Comparison of ENCODE assay signal across 8 cellular contexts in genomic region chr2:148674063-148675020, GRCh38. TPM values are rescaled to one million over a fixed set of nuclear protein-coding genes. Genes with fewer than 3 reads are reported as not detected.
DNase-seq lines count a peak whose midpoint lies in the region; ATAC-seq and TF ChIP-seq lines count a peak whose summit lies in the region.

No MANE protein-coding gene starts in this region.

- TF ChIP-seq RAD21 in IMR-90 (IDR thresholded peaks at IDR 0.05; ENCODE audit: low read length): no peak

- H3K27ac Mint-ChIP-seq in stimulated activated naive CD8-positive, alpha-beta T cell treated with anti-CD3 and anti-CD28 coated beads, Interleukin-15, amount 100 ng/mL, for 72 hours: no peak overlapping the region

- H3K4me1 Mint-ChIP-seq in stimulated activated naive CD8-positive, alpha-beta T cell treated with anti-CD3 and anti-CD28 coated beads, Interleukin-15, amount 100 ng/mL, for 72 hours: peaks cover 71% of the 10 kb centered on the region

- H3K27me3 ChIP-seq in cardiac muscle cell (no peaks in the 10 kb centered on the region), right atrium auricular region (no peaks in the 10 kb centered on the region), IMR-90 (ENCODE audit: control insufficient read depth, insufficient read depth, low read length) (no peaks in the 10 kb centered on the region), hepatocyte (no peaks in the 10 kb centered on the region)

- no peak for DNase-seq in cardiac muscle cell (ENCODE audit: low read depth in 1 of 2, low spot score in 1 of 2)
- no peak for DNase-seq in right atrium auricular region (ENCODE audit: low spot score)
- DNase-seq in IMR-90: peak; percentile 77
- DNase-seq in activated CD4-positive, alpha-beta T cell treated with anti-CD3 and anti-CD28 coated beads for 48 hours: peak; percentile 40
- peak; percentile 18 for DNase-seq in hepatocyte (ENCODE audit: low spot score)
- DNase-seq in stimulated activated naive CD8-positive, alpha-beta T cell treated with anti-CD3 and anti-CD28 coated beads, Interleukin-15, amount 100 ng/mL, for 72 hours: peak; percentile 34 to 36
- no peak for DNase-seq in NCI-H1092 (lab: John Stamatoyannopoulos, UW)
- no peak for DNase-seq in Ammon's horn (ENCODE audit: low spot score)

- peaks cover 100% of the 10 kb centered on the region for H3K79me2 ChIP-seq in hepatocyte

- no peak overlapping the region for H3K56ac ChIP-seq in IMR-90 (ENCODE audit: extremely low read depth, insufficient read depth, low read length)

- H4K8ac ChIP-seq in IMR-90 (ENCODE audit: low read depth in 2 of 2, low read length in 2 of 2): no peak overlapping the region

- H2AK9ac ChIP-seq in IMR-90 (replicated peaks; ENCODE audit: low read depth, low read length, poor library complexity): no peak overlapping the region

- no peaks in the 10 kb centered on the region for H3K9me2 ChIP-seq in hepatocyte (replicated peaks; ENCODE audit: insufficient read depth)

- POLR2A ChIA-PET in IMR-90 (lab: Charles Lee; ENCODE audit: unreplicated experiment): no interaction called here

- H3K4me3 Mint-ChIP-seq in stimulated activated naive CD8-positive, alpha-beta T cell treated with anti-CD3 and anti-CD28 coated beads, Interleukin-15, amount 100 ng/mL, for 72 hours: no peak overlapping the region

- ATAC-seq in IMR-90 (ENCODE audit: low read depth): peak; percentile 84
- ATAC-seq in stimulated activated naive CD8-positive, alpha-beta T cell treated with anti-CD3 and anti-CD28 coated beads, Interleukin-15, amount 100 ng/mL, for 72 hours: no peak

- H4K91ac ChIP-seq in IMR-90 (ENCODE audit: insufficient read depth, low read depth, low read length): no peak overlapping the region

- H3K9ac ChIP-seq in IMR-90 (ENCODE audit: low read depth, low read length): no peak overlapping the region

- peaks cover 13 to 45% of the 10 kb centered on the region in 2 experiments for H3K79me1 ChIP-seq in IMR-90 (ENCODE audit: low read depth in 1 of 2, low read length in 2 of 2)

- H4K20me1 ChIP-seq in IMR-90 (ENCODE audit: insufficient read depth, low read length): peaks cover 62% of the 10 kb centered on the region
- peaks cover 86% of the 10 kb centered on the region for H4K20me1 ChIP-seq in hepatocyte (ENCODE audit: insufficient read depth, poor library complexity, severe bottlenecking)

- BruUV-seq in IMR-90 (replicated peaks; lab: Mats Ljungman, UMichigan): no TSS peak

- H3K9me3 ChIP-seq in cardiac muscle cell (ENCODE audit: low read depth) (no peaks in the 10 kb centered on the region), right atrium auricular region (no peaks in the 10 kb centered on the region), IMR-90 (ENCODE audit: control insufficient read depth, insufficient read depth, low read length) (no peaks in the 10 kb centered on the region), hepatocyte (ENCODE audit: low read depth) (no peaks in the 10 kb centered on the region)

- H3K36me3 ChIP-seq in cardiac muscle cell (no peaks in the 10 kb centered on the region), right atrium auricular region (no peaks in the 10 kb centered on the region), IMR-90 (ENCODE audit: control insufficient read depth, insufficient read depth, low read length) (no peaks in the 10 kb centered on the region), hepatocyte (replicated peaks; ENCODE audit: insufficient read depth, low read depth) (no peaks in the 10 kb centered on the region)

- H3K27me3 Mint-ChIP-seq in stimulated activated naive CD8-positive, alpha-beta T cell treated with anti-CD3 and anti-CD28 coated beads, Interleukin-15, amount 100 ng/mL, for 72 hours: no peaks in the 10 kb centered on the region

- TF ChIP-seq CTCF in cardiac muscle cell (IDR thresholded peaks at IDR 0.05; ENCODE audit: low read depth, low read length) (peak; percentile 70), right atrium auricular region (IDR thresholded peaks at IDR 0.05) (peak in 1 of 2 donors; percentile 49), IMR-90 (conservative IDR thresholded peaks at IDR 0.05; ENCODE audit: low read depth, low read length) (peak; percentile 26; the same call in 1 of the 2 replicates), hepatocyte (IDR thresholded peaks at IDR 0.05; ENCODE audit: poor library complexity) (peak; percentile 25)

- no CpG with 5 or more reads among the region's 2 CpGs for WGBS in IMR-90 (ENCODE audit: extremely low coverage in 2 of 2, insufficient read length in 1 of 2), 2 experiments
- WGBS in hepatocyte (ENCODE audit: low lambda C conversion rate, missing lambda C conversion rate): 59% methylated on average over 2 of the region's 2 CpGs

- dilution Hi-C loops in IMR-90 (cut with HindIII; ENCODE audit: low sequenced_read_pairs, unreplicated experiment): no loop called here

- no peak overlapping the region for H4K5ac ChIP-seq in IMR-90 (ENCODE audit: low read depth, low read length)

- no peak overlapping the region for H3K18ac ChIP-seq in IMR-90 (ENCODE audit: low read depth, low read length)

- intact Hi-C loops in IMR-90 (cut with micrococcal nuclease): no loop called here

- peak overlapping the region; percentile 74; the same call in 1 of the 2 replicates for H3K4me2 ChIP-seq in IMR-90 (ENCODE audit: low read depth, low read length)
- H3K4me2 ChIP-seq in hepatocyte: no peak overlapping the region

- no peaks in the 10 kb centered on the region for H3K4me1 ChIP-seq in cardiac muscle cell (ENCODE audit: low read depth)
- H3K4me1 ChIP-seq in right atrium auricular region: peaks cover 0 to 20% of the 10 kb centered on the region in 2 donors
- peaks cover 12% of the 10 kb centered on the region for H3K4me1 ChIP-seq in IMR-90 (ENCODE audit: control insufficient read depth, insufficient read depth, low read length)
- H3K4me1 ChIP-seq in hepatocyte (ENCODE audit: insufficient read depth): no peaks in the 10 kb centered on the region

- H2BK15ac ChIP-seq in IMR-90 (ENCODE audit: low read depth, low read length): no peak overlapping the region

- H3K4ac ChIP-seq in IMR-90 (ENCODE audit: low read depth, low read length): 0 out of 2 replicates have a peak overlapping the region, but pooled peaks have one; percentile 19

- no peak overlapping the region for H3K4me3 ChIP-seq in cardiac muscle cell
- H3K4me3 ChIP-seq in right atrium auricular region: no peak overlapping the region
- no peak overlapping the region for H3K4me3 ChIP-seq in IMR-90 (ENCODE audit: insufficient read depth, low read depth, low read length)
- no peak overlapping the region for H3K4me3 ChIP-seq in hepatocyte

- H2BK120ac ChIP-seq in IMR-90 (ENCODE audit: low read depth, low read length): no peak overlapping the region

- peaks cover 0 to 7% of the 10 kb centered on the region in 2 donors for H3K9me3 Mint-ChIP-seq in stimulated activated naive CD8-positive, alpha-beta T cell treated with anti-CD3 and anti-CD28 coated beads, Interleukin-15, amount 100 ng/mL, for 72 hours

- H3K14ac ChIP-seq in IMR-90 (replicated peaks; ENCODE audit: low read depth, low read length): no peak overlapping the region; the same call in 1 of the 2 replicates

- CTCF ChIA-PET in IMR-90 (lab: Yijun Ruan, JAX): interaction anchor here (0.5 kb wide), 1 partner anchor 16 kb away, joined by 3 read pairs; no protein-coding TSS in a partner anchor

- no peak overlapping the region for H2BK20ac ChIP-seq in IMR-90 (ENCODE audit: low read depth, low read length)

- no peak overlapping the region for H2BK5ac ChIP-seq in IMR-90 (ENCODE audit: low read depth, low read length, poor library complexity, severe bottlenecking)

- H2AK5ac ChIP-seq in IMR-90 (ENCODE audit: low read depth, low read length): no peak overlapping the region

- TF ChIP-seq POLR2A in IMR-90 (IDR thresholded peaks at IDR 0.05; ENCODE audit: low read depth, low read length): no peak

- in situ Hi-C loops in IMR-90 (cut with MboI; ENCODE audit: low sequenced_read_pairs): loop anchor here (25.0 kb wide), 1 partner anchor 888 kb away; no protein-coding TSS in a partner anchor

- H2AFZ ChIP-seq in IMR-90 (replicated peaks; ENCODE audit: low read length, poor library complexity) (no peak overlapping the region), hepatocyte (no peak overlapping the region)

- H3K27ac ChIP-seq in cardiac muscle cell: no peak overlapping the region
- no peak overlapping the region for H3K27ac ChIP-seq in right atrium auricular region
- no peak overlapping the region for H3K27ac ChIP-seq in IMR-90 (ENCODE audit: insufficient read depth, low read length)
- H3K27ac ChIP-seq in hepatocyte: no peak overlapping the region

- peak overlapping the region; percentile 1; the same call in 1 of the 2 replicates for H3K23ac ChIP-seq in IMR-90 (ENCODE audit: low read depth, low read length)

- peaks cover 11% of the 10 kb centered on the region for H3K9me1 ChIP-seq in IMR-90 (ENCODE audit: insufficient read depth, low read length)

TF ChIP-seq in IMR-90, 13 proteins besides CTCF, POLR2A, EP300 and RAD21:
- TF ChIP-seq CEBPB (IDR thresholded peaks at IDR 0.05; ENCODE audit: low read depth, low read length) (no peak), MAZ (IDR thresholded peaks at IDR 0.05; ENCODE audit: borderline replicate concordance, low read depth, low read length) (no peak), MAFK (IDR thresholded peaks at IDR 0.05; ENCODE audit: low read depth, low read length) (no peak), RCOR1 (IDR thresholded peaks at IDR 0.05; ENCODE audit: insufficient replicate concordance, low read length) (no peak), CHD1 (IDR thresholded peaks at IDR 0.05; ENCODE audit: low read depth, low read length) (no peak), FOS (IDR thresholded peaks at IDR 0.05; ENCODE audit: low read depth, low read length) (0 out of 2 replicates have a peak, but pooled peaks have one; percentile 29), BHLHE40 (IDR thresholded peaks at IDR 0.05; ENCODE audit: low read depth, low read length) (peak; percentile 91)
TF ChIP-seq in IMR-90: peak in this region for 2.

RNA-seq across cellular contexts. Expression of gene EPC2, which starts 29.8 kb away (rescaled TPM):
- total RNA-seq in cardiac muscle cell (12.1 and 14.0 TPM in 2 replicates), right atrium auricular region (10 to 100 TPM; 17.8 to 18.3 TPM), IMR-90 (2012; rRNA removed) (22.6 and 26.1 TPM in 2 replicates), hepatocyte (37.3 and 37.8 TPM in 2 replicates)
- polyA plus RNA-seq in cardiac muscle cell (2.1 and 2.4 TPM in 2 replicates), IMR-90 (2012; rRNA removed) (10.6 and 11.4 TPM in 2 replicates), hepatocyte (2.6 and 2.7 TPM in 2 replicates)
- polyA plus RNA-seq in IMR-90 (2012; cell fraction: cytosol; rRNA removed): 1.1 and 2.7 TPM in 2 replicates
- polyA plus RNA-seq in IMR-90 (2012; cell fraction: nucleus; rRNA removed; ENCODE audit: low replicate concordance): 2.8 and 14.8 TPM in 2 replicates

Comparison
In these comparisons a context has a peak if more than half of its experiments do, and no peak if none do; other contexts are left out.
1. DNase-seq: peak in IMR-90 (single experiment), activated CD4-positive, alpha-beta T cell treated with anti-CD3 and anti-CD28 coated beads for 48 hours (single experiment), hepatocyte (single experiment) and stimulated activated naive CD8-positive, alpha-beta T cell treated with anti-CD3 and anti-CD28 coated beads, Interleukin-15, amount 100 ng/mL, for 72 hours (2 of 2); none in cardiac muscle cell (0 of 2), right atrium auricular region (single experiment), NCI-H1092 (single experiment) and Ammon's horn (single experiment).